Comparison of ENCODE assay signal across 3 cellular contexts in the genomic region with DNA sequence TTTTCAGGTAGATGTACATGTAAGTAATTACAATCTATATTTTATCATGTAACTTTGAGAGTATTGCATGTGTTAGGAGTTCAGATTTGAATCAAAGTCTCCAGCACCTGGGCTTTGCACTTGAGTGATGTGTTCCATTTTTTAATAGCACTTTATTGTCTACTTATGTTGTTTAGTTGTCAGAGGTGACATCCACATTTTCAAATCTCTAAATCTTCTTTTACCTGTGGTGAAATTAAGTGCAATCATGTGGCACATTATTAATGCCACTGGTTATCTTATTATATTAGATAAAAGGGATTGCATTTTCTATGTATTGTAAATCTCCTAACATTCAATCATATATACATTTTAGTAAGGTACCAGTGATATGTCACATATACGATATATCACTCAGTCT.
"Had no signal": no experiment of that assay in that cellular context is flagged by ENCODE, and none has a peak within 500 bp of the region (broad histone marks: within the 10 kb centered on the region; RNA-seq: fewer than 3 reads in every experiment).

No MANE protein-coding gene starts in this region.

- ATAC-seq: GM12878 had no signal

- DNase-seq: GDM1, GF-D8 had no signal

- H3K4me3 ChIP-seq: GM12878 had no signal
